Comparison of ENCODE assay signal across 1 cellular context in the genomic region with DNA sequence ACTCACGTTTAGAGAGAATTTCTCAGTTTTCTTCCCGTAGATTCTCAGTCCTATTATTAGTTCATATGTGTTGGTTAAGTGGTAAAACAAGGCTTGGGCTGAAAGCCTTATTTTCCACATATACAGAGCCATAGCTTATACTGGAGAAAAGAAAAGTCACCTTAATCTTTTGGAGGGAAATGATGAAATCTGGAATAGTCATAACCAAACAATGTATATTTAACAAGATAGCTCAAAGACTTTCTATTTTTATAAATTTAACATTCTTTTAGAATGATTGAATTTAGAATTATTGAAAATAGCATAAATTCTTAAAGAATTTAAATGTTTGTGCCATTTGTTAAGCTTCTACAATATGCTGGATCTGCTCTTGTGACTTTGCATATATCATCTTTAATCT.
TF ChIP-seq lines count a peak whose summit lies in the region.

No MANE protein-coding gene starts in this region.

TF ChIP-seq in WTC11, 78 proteins besides CTCF, POLR2A, EP300 and RAD21 (continued from another document):
- TF ChIP-seq, protein P1, sequence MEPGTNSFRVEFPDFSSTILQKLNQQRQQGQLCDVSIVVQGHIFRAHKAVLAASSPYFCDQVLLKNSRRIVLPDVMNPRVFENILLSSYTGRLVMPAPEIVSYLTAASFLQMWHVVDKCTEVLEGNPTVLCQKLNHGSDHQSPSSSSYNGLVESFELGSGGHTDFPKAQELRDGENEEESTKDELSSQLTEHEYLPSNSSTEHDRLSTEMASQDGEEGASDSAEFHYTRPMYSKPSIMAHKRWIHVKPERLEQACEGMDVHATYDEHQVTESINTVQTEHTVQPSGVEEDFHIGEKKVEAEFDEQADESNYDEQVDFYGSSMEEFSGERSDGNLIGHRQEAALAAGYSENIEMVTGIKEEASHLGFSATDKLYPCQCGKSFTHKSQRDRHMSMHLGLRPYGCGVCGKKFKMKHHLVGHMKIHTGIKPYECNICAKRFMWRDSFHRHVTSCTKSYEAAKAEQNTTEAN (CRISPR knock-in tag; IDR thresholded peaks at IDR 0.05), result no peak
- no peak for TF ChIP-seq TP53 (CRISPR knock-in tag; IDR thresholded peaks at IDR 0.05)
- TF ChIP-seq, protein P2, sequence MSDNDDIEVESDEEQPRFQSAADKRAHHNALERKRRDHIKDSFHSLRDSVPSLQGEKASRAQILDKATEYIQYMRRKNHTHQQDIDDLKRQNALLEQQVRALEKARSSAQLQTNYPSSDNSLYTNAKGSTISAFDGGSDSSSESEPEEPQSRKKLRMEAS (CRISPR knock-in tag; IDR thresholded peaks at IDR 0.05), result no peak
- no peak for TF ChIP-seq ZNF232 (CRISPR knock-in tag; IDR thresholded peaks at IDR 0.05)
- TF ChIP-seq MXD4 (CRISPR knock-in tag; IDR thresholded peaks at IDR 0.05; ENCODE audit: borderline replicate concordance), result no peak
- TF ChIP-seq NR2C2 (CRISPR knock-in tag; IDR thresholded peaks at IDR 0.05), result no peak
- no peak for TF ChIP-seq RELA (CRISPR knock-in tag; IDR thresholded peaks at IDR 0.05; ENCODE audit: borderline replicate concordance)
- TF ChIP-seq, protein P3, sequence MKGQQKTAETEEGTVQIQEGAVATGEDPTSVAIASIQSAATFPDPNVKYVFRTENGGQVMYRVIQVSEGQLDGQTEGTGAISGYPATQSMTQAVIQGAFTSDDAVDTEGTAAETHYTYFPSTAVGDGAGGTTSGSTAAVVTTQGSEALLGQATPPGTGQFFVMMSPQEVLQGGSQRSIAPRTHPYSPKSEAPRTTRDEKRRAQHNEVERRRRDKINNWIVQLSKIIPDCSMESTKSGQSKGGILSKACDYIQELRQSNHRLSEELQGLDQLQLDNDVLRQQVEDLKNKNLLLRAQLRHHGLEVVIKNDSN (CRISPR knock-in tag; IDR thresholded peaks at IDR 0.05), result no peak
- no peak for TF ChIP-seq GTF2I (CRISPR knock-in tag; conservative IDR thresholded peaks at IDR 0.05)
